ENCODE assay signal across 15 cellular contexts in genomic region chr9:105154723-105155191, GRCh38.
DNase-seq lines count a peak whose midpoint lies in the region; TF ChIP-seq lines count a peak whose summit lies in the region.
"Had no signal": no experiment of that assay in that cellular context is flagged by ENCODE, and none has a peak within 500 bp of the region (broad histone marks: within the 10 kb centered on the region; RNA-seq: fewer than 3 reads in every experiment).

No MANE protein-coding gene starts in this region.

- peaks cover 28 to 29% of the 10 kb centered on the region in 2 experiments for H3K4me1 ChIP-seq in neutrophil (ENCODE audit: control insufficient read depth in 1 of 2, insufficient read depth in 1 of 2, low read depth in 1 of 2, low read length in 1 of 2)
- H3K4me1 ChIP-seq in vagina, result no peaks in the 10 kb centered on the region
- H3K4me1 ChIP-seq in neuronal stem cell (ENCODE audit: control insufficient read depth in 2 of 2, insufficient read depth in 1 of 2, low read depth in 1 of 2, low read length in 2 of 2), result peaks cover 5 to 11% of the 10 kb centered on the region in 2 donors
- H3K4me1 ChIP-seq: SJCRH30 had no signal

- no peak overlapping the region for H2BK15ac ChIP-seq in neuronal stem cell (ENCODE audit: low read length)

- H2AK5ac ChIP-seq in neuronal stem cell (ENCODE audit: low read depth, low read length), result no peak overlapping the region

- WGBS in neuronal stem cell (ENCODE audit: extremely low coverage in 2 of 2, insufficient read length in 2 of 2, insufficient replicate concordance in 1 of 2), 2 donors, result no CpG with 5 or more reads among the region's 2 CpGs

- no peak overlapping the region for H2BK5ac ChIP-seq in neuronal stem cell (ENCODE audit: low read length)

- no peak overlapping the region for H2AFZ ChIP-seq in neuronal stem cell (ENCODE audit: low read length)
- H2AFZ ChIP-seq: hepatocyte had no signal

- H2BK120ac ChIP-seq in neuronal stem cell (ENCODE audit: low read depth, low read length), result no peak overlapping the region

- H3K27ac ChIP-seq in neutrophil (peak overlapping the region; percentile 65), vagina (no peak overlapping the region), neuronal stem cell (replicated peaks; ENCODE audit: low read length) (no peak overlapping the region)
- H3K27ac ChIP-seq: hepatocyte, SJCRH30 had no signal

- H2BK12ac ChIP-seq in neuronal stem cell (ENCODE audit: low read length), result no peak overlapping the region

- intact Hi-C loops in vagina (cut with DNase I), result loop anchor here (5.0 to 10.0 kb wide), 3 partner anchors 227 to 290 kb away; partner anchors contain the start of gene ABCA1

- TF ChIP-seq CTCF in epithelial cell of esophagus (IDR thresholded peaks at IDR 0.05; ENCODE audit: insufficient read depth, low read depth, low read length, missing control alignments) (no peak), neutrophil (IDR thresholded peaks at IDR 0.05) (no peak), vagina (IDR thresholded peaks at IDR 0.05) (no peak)

- no peaks in the 10 kb centered on the region for H3K9me3 ChIP-seq in neutrophil
- no peaks in the 10 kb centered on the region for H3K9me3 ChIP-seq in vagina
- no peaks in the 10 kb centered on the region for H3K9me3 ChIP-seq in neuronal stem cell (replicated peaks in 1 of 2; ENCODE audit: control insufficient read depth in 2 of 2, insufficient read depth in 1 of 2, low read depth in 1 of 2, low read length in 2 of 2)
- H3K9me3 ChIP-seq: SJCRH30 had no signal

- no peak overlapping the region for H3K18ac ChIP-seq in neuronal stem cell (ENCODE audit: low read length)

- no peak overlapping the region for H3K4me2 ChIP-seq in neuronal stem cell (ENCODE audit: insufficient read depth, low read length, poor library complexity, severe bottlenecking)
- H3K4me2 ChIP-seq: hepatocyte had no signal

- H3K36me3 ChIP-seq in neutrophil (no peaks in the 10 kb centered on the region), vagina (no peaks in the 10 kb centered on the region), neuronal stem cell (replicated peaks in 1 of 2; ENCODE audit: control insufficient read depth in 2 of 2, insufficient read depth in 2 of 2, low read length in 2 of 2) (no peaks in the 10 kb centered on the region)
- H3K36me3 ChIP-seq: SJCRH30 had no signal

- H3K27me3 ChIP-seq in neutrophil (no peaks in the 10 kb centered on the region), vagina (no peaks in the 10 kb centered on the region), neuronal stem cell (ENCODE audit: control insufficient read depth in 3 of 3, insufficient read depth in 3 of 3, low read depth in 1 of 3, low read length in 3 of 3) (no peaks in the 10 kb centered on the region)
- H3K27me3 ChIP-seq: hepatocyte had no signal

- no peak for TF ChIP-seq POLR2A in vagina (IDR thresholded peaks at IDR 0.05)

- no peak overlapping the region for H4K8ac ChIP-seq in neuronal stem cell (ENCODE audit: low read depth, low read length)

- no peak overlapping the region for H3K14ac ChIP-seq in neuronal stem cell (ENCODE audit: low read length)

- no peak overlapping the region for H4K91ac ChIP-seq in neuronal stem cell (ENCODE audit: low read depth, low read length, poor library complexity)

- H3K23ac ChIP-seq in neuronal stem cell (ENCODE audit: low read depth, low read length, poor library complexity), result no peak overlapping the region

- no peaks in the 10 kb centered on the region for H3K79me1 ChIP-seq in neuronal stem cell (ENCODE audit: low read depth, low read length)

- no peak overlapping the region for H3K9ac ChIP-seq in neuronal stem cell (ENCODE audit: low read depth, low read length, poor library complexity)

- H3K4ac ChIP-seq in neuronal stem cell (ENCODE audit: low read length), result no peak overlapping the region

- DNase-seq in ELR (ENCODE audit: low read depth) (peak; percentile 69), NOMO-1 treated with DMSO at 0.1 percent for 48 hours (lab: John Stamatoyannopoulos, UW; ENCODE audit: unreplicated experiment) (peak; percentile 71), epithelial cell of esophagus (ENCODE audit: low read depth) (peak; percentile 75), T-helper 9 cell (no peak), vagina (ENCODE audit: extremely low spot score in 2 of 2) (no peak), NCI-H146 (lab: John Stamatoyannopoulos, UW) (no peak), neuronal stem cell (ENCODE audit: low spot score) (no peak)
- DNase-seq: amniotic stem cell; GOT3; NCI-H2029; SJCRH30; stimulated activated CD4-positive, alpha-beta T cell treated with anti-CD3 and anti-CD28 coated beads, Interleukin-12 subunit alpha, Interleukin-12 subunit beta, amount 100 ng/mL, for 4 hours; stimulated activated naive CD4-positive, alpha-beta T cell had no signal

- H3K4me3 ChIP-seq in epithelial cell of esophagus (ENCODE audit: low read length) (no peak overlapping the region), neutrophil (ENCODE audit: low read depth in 1 of 2, low read length in 1 of 2) (no peak overlapping the region), vagina (no peak overlapping the region), neuronal stem cell (ENCODE audit: low read length in 2 of 2) (no peak overlapping the region)
- H3K4me3 ChIP-seq: hepatocyte, SJCRH30 had no signal

Comparison
In these comparisons a context has a peak if more than half of its experiments do, and no peak if none do; other contexts are left out.
1. DNase-seq: peak in ELR (single experiment), NOMO-1 treated with DMSO at 0.1 percent for 48 hours (single experiment) and epithelial cell of esophagus (single experiment); none in T-helper 9 cell (single experiment), vagina (0 of 2), NCI-H146 (single experiment) and neuronal stem cell (single experiment).